In genomic region chr3:108091498-108092259, GRCh38 we compare ENCODE assay signal across 8 cellular contexts. TPM values are rescaled to one million over a fixed set of nuclear protein-coding genes. Genes with fewer than 3 reads are reported as not detected.
DNase-seq lines count a peak whose midpoint lies in the region; ATAC-seq and TF ChIP-seq lines count a peak whose summit lies in the region.

No MANE protein-coding gene starts in this region.

- intact Hi-C loops in activated CD4-positive, alpha-beta T cell treated with anti-CD3 and anti-CD28 coated beads, Interleukin-2, amount 10 ng/mL, durations not matched to agents 24 days and 14 days (cut with micrococcal nuclease), result loop anchor here (1.0 to 2.0 kb wide), 3 partner anchors 9 to 569 kb away; partner anchors contain the start of genes BBX, CIP2A and DZIP3
- intact Hi-C loops in upper lobe of right lung (cut with DNase I), result no loop called here

- peaks cover 25 to 46% (median 43%) of the 10 kb centered on the region in 4 donors for H3K4me1 Mint-ChIP-seq in CD4-positive, CD25-positive, alpha-beta regulatory T cell
- peaks cover 40% of the 10 kb centered on the region for H3K4me1 Mint-ChIP-seq in activated CD4-positive, alpha-beta T cell treated with anti-CD3 and anti-CD28 coated beads, Interleukin-2, amount 10 ng/mL, durations not matched to agents 24 days and 14 days

- H3K9ac ChIP-seq in muscle layer of colon (ENCODE audit: low read length), result no peak overlapping the region

- 40 to 41% methylated on average over 42 of the region's 42 CpGs for WGBS in ectodermal cell, 2 experiments

- no peak for TF ChIP-seq CTCF in upper lobe of right lung (IDR thresholded peaks at IDR 0.05)

- peaks cover 5% of the 10 kb centered on the region for H3K27me3 Mint-ChIP-seq in CD4-positive, CD25-positive, alpha-beta regulatory T cell
- no peaks in the 10 kb centered on the region for H3K27me3 Mint-ChIP-seq in activated CD4-positive, alpha-beta T cell treated with anti-CD3 and anti-CD28 coated beads, Interleukin-2, amount 10 ng/mL, durations not matched to agents 24 days and 14 days

- no peak for ATAC-seq in CD4-positive, CD25-positive, alpha-beta regulatory T cell (ENCODE audit: low read depth in 2 of 2)
- ATAC-seq in HG03025 (IDR thresholded peaks at IDR 0.05; ENCODE audit: low FRiP score, unreplicated experiment) (peak; percentile 6), upper lobe of right lung (peak; percentile 0), HG03135 (IDR thresholded peaks at IDR 0.05; ENCODE audit: unreplicated experiment) (no peak)

- H3K9me3 ChIP-seq in CD4-positive, CD25-positive, alpha-beta regulatory T cell (ENCODE audit: control insufficient read depth in 2 of 2, low read length in 2 of 2), result no peaks in the 10 kb centered on the region
- no peaks in the 10 kb centered on the region for H3K9me3 ChIP-seq in ectodermal cell (ENCODE audit: control insufficient read depth, low read length)
- H3K9me3 ChIP-seq in muscle layer of colon (ENCODE audit: low read length), result no peaks in the 10 kb centered on the region
- H3K9me3 ChIP-seq in upper lobe of right lung, result no peaks in the 10 kb centered on the region

- peaks cover 55% of the 10 kb centered on the region for H3K4me1 ChIP-seq in CD4-positive, CD25-positive, alpha-beta regulatory T cell (ENCODE audit: control insufficient read depth, insufficient read depth, low read length, poor library complexity, severe bottlenecking)
- no peaks in the 10 kb centered on the region for H3K4me1 ChIP-seq in ectodermal cell (ENCODE audit: control insufficient read depth, insufficient read depth, low read length)
- peaks cover 4% of the 10 kb centered on the region for H3K4me1 ChIP-seq in muscle layer of colon (ENCODE audit: insufficient read depth, low read length)
- H3K4me1 ChIP-seq in upper lobe of right lung, result peaks cover 14% of the 10 kb centered on the region

- no peaks in the 10 kb centered on the region for H3K27me3 ChIP-seq in CD4-positive, CD25-positive, alpha-beta regulatory T cell (ENCODE audit: control insufficient read depth, insufficient read depth, low read length)
- H3K27me3 ChIP-seq in ectodermal cell (ENCODE audit: control insufficient read depth, insufficient read depth, low read length, poor library complexity, severe bottlenecking) (peaks cover 34% of the 10 kb centered on the region), muscle layer of colon (ENCODE audit: control insufficient read depth in 1 of 2, insufficient read depth in 2 of 2, low read length in 2 of 2) (no peaks in the 10 kb centered on the region), upper lobe of right lung (no peaks in the 10 kb centered on the region)

- peak overlapping the region; percentile 95 to 97 (median 97) for H3K27ac Mint-ChIP-seq in CD4-positive, CD25-positive, alpha-beta regulatory T cell
- H3K27ac Mint-ChIP-seq in activated CD4-positive, alpha-beta T cell treated with anti-CD3 and anti-CD28 coated beads, Interleukin-2, amount 10 ng/mL, durations not matched to agents 24 days and 14 days, result peak overlapping the region; percentile 96

- DNase-seq in CD4-positive, CD25-positive, alpha-beta regulatory T cell, result peak in 2 of 3 donors; percentile 16 to 53
- DNase-seq in activated CD4-positive, alpha-beta T cell treated with anti-CD3 and anti-CD28 coated beads, Interleukin-2, amount 10 ng/mL, durations not matched to agents 24 days and 14 days, result peak; percentile 71
- no peak for DNase-seq in upper lobe of right lung
- DNase-seq in NCI-H1930 (lab: John Stamatoyannopoulos, UW), result no peak

- H3K4me3 ChIP-seq in CD4-positive, CD25-positive, alpha-beta regulatory T cell (ENCODE audit: low read depth, low read length), result peak overlapping the region; percentile 73
- H3K4me3 ChIP-seq in ectodermal cell (ENCODE audit: insufficient read depth, low read depth, low read length) (peak overlapping the region; percentile 86), muscle layer of colon (ENCODE audit: low read depth in 1 of 2, low read length in 2 of 2) (peak overlapping the region; percentile 79 to 93), upper lobe of right lung (peak overlapping the region; percentile 89)

- H3K9me3 Mint-ChIP-seq in CD4-positive, CD25-positive, alpha-beta regulatory T cell, result peaks cover 0 to 2% (median 0%) of the 10 kb centered on the region in 7 donors
- H3K9me3 Mint-ChIP-seq in activated CD4-positive, alpha-beta T cell treated with anti-CD3 and anti-CD28 coated beads, Interleukin-2, amount 10 ng/mL, durations not matched to agents 24 days and 14 days, result peaks cover 7% of the 10 kb centered on the region

- peak overlapping the region; percentile 94 for H3K27ac ChIP-seq in CD4-positive, CD25-positive, alpha-beta regulatory T cell (ENCODE audit: insufficient read depth, low read length, poor library complexity, severe bottlenecking)
- H3K27ac ChIP-seq in ectodermal cell (ENCODE audit: insufficient read depth, low read depth, low read length, poor library complexity, severe bottlenecking) (no peak overlapping the region), muscle layer of colon (ENCODE audit: low read depth, low read length) (peak overlapping the region; percentile 75), upper lobe of right lung (peak overlapping the region; percentile 92)

- peak overlapping the region in 3 of 4 donors; percentile 86 to 95 (median 91) for H3K4me3 Mint-ChIP-seq in CD4-positive, CD25-positive, alpha-beta regulatory T cell
- peak overlapping the region; percentile 83 for H3K4me3 Mint-ChIP-seq in activated CD4-positive, alpha-beta T cell treated with anti-CD3 and anti-CD28 coated beads, Interleukin-2, amount 10 ng/mL, durations not matched to agents 24 days and 14 days

- peaks cover 5% of the 10 kb centered on the region for H3K36me3 Mint-ChIP-seq in CD4-positive, CD25-positive, alpha-beta regulatory T cell
- H3K36me3 Mint-ChIP-seq in activated CD4-positive, alpha-beta T cell treated with anti-CD3 and anti-CD28 coated beads, Interleukin-2, amount 10 ng/mL, durations not matched to agents 24 days and 14 days (ENCODE audit: low read depth), result peaks cover 8% of the 10 kb centered on the region

- H3K36me3 ChIP-seq in CD4-positive, CD25-positive, alpha-beta regulatory T cell (ENCODE audit: control insufficient read depth, insufficient read depth, low read length), result no peaks in the 10 kb centered on the region
- H3K36me3 ChIP-seq in ectodermal cell (ENCODE audit: control insufficient read depth, insufficient read depth, low read length) (no peaks in the 10 kb centered on the region), muscle layer of colon (ENCODE audit: insufficient read depth, low read length) (no peaks in the 10 kb centered on the region), upper lobe of right lung (no peaks in the 10 kb centered on the region)

RNA-seq across cellular contexts. Expression of gene CD47, which starts 0.8 kb away (rescaled TPM):
- total RNA-seq in CD4-positive, CD25-positive, alpha-beta regulatory T cell, result 209 TPM
- polyA plus RNA-seq in CD4-positive, CD25-positive, alpha-beta regulatory T cell, result 100 to 1,000 TPM; 327 to 424 (median 362) TPM
- total RNA-seq in activated CD4-positive, alpha-beta T cell treated with anti-CD3 and anti-CD28 coated beads, Interleukin-2, amount 10 ng/mL, durations not matched to agents 24 days and 14 days, result 104 and 109 TPM in 2 replicates
- polyA plus RNA-seq in ectodermal cell (2013, experiment 1 of 4), result 49.8 TPM
- polyA plus RNA-seq in ectodermal cell (2013, experiment 2 of 4), result 62.4 TPM
- 64.6 TPM for polyA plus RNA-seq in ectodermal cell (2013, experiment 3 of 4)
- polyA plus RNA-seq in ectodermal cell (2013, experiment 4 of 4), result 75.0 TPM
- 228 TPM for total RNA-seq in upper lobe of right lung

Comparison
In these comparisons a context has a peak if more than half of its experiments do, and no peak if none do; other contexts are left out.
1. ATAC-seq: peak in HG03025 (single experiment) and upper lobe of right lung (single experiment); none in CD4-positive, CD25-positive, alpha-beta regulatory T cell (0 of 2) and HG03135 (single experiment).
2. DNase-seq: peak in CD4-positive, CD25-positive, alpha-beta regulatory T cell (2 of 3) and activated CD4-positive, alpha-beta T cell treated with anti-CD3 and anti-CD28 coated beads, Interleukin-2, amount 10 ng/mL, durations not matched to agents 24 days and 14 days (single experiment); none in upper lobe of right lung (single experiment) and NCI-H1930 (0 of 2).
3. Peak in every context shown above with its lines, with median percentiles within 50 percentile points of each other: H3K4me3 ChIP-seq.